ENCODE assay signal across 23 cellular contexts in genomic region chr11:8008212-8008611, GRCh38. TPM values are rescaled to one million over a fixed set of nuclear protein-coding genes. Genes with fewer than 3 reads are reported as not detected.
"Had no signal": no experiment of that assay in that cellular context is flagged by ENCODE, and none has a peak within 500 bp of the region (broad histone marks: within the 10 kb centered on the region; RNA-seq: fewer than 3 reads in every experiment).

No MANE protein-coding gene starts in this region.

- H3K9me3 ChIP-seq: body of pancreas, left lung, tibial artery had no signal

- H3K9me3 Mint-ChIP-seq: activated CD4-positive, alpha-beta T cell treated with anti-CD3 and anti-CD28 coated beads, Interleukin-2, amount 10 ng/mL, durations not matched to agents 7 days and 5 days; activated T-helper 1 cell treated with anti-CD3 and anti-CD28 coated beads, Interleukin-12 subunit alpha, Interleukin-12 subunit beta, Interleukin-2, Interleukin-4 antibody, amounts not matched to agents 30 ng/mL and 10 ng/mL and 1 ng/mL, durations not matched to agents 14 hours and 24 hours and 36 hours; nephron; T-helper 2 cell treated with Interferon-gamma antibody and Interleukin-4, amounts not matched to agents 5 μg/mL and 100 μg/mL, for 36 hours had no signal

- H3K27ac Mint-ChIP-seq: activated CD4-positive, alpha-beta T cell treated with anti-CD3 and anti-CD28 coated beads, Interleukin-2, amount 10 ng/mL, durations not matched to agents 7 days and 5 days; activated CD8-positive, alpha-beta T cell treated with anti-CD3 and anti-CD28 coated beads, Interleukin-2, amount 10 ng/mL, durations not matched to agents 7 days and 5 days; activated naive CD8-positive, alpha-beta T cell; activated T-helper 1 cell treated with anti-CD3 and anti-CD28 coated beads, Interleukin-12 subunit alpha, Interleukin-12 subunit beta, Interleukin-2, Interleukin-4 antibody, amounts not matched to agents 30 ng/mL and 10 ng/mL and 1 ng/mL, durations not matched to agents 14 hours and 24 hours and 36 hours; nephron; T-helper 2 cell treated with Interferon-gamma antibody and Interleukin-4, amounts not matched to agents 5 μg/mL and 100 μg/mL, for 36 hours had no signal

- H3K4me1 ChIP-seq: body of pancreas, left lung, tibial artery had no signal

- H3K4me1 Mint-ChIP-seq: activated CD4-positive, alpha-beta T cell treated with anti-CD3 and anti-CD28 coated beads, Interleukin-2, amount 10 ng/mL, durations not matched to agents 7 days and 5 days; nephron had no signal

- H3K36me3 ChIP-seq: left lung, tibial artery had no signal

- ATAC-seq: activated CD8-positive, alpha-beta T cell treated with anti-CD3 and anti-CD28 coated beads, Interleukin-2, amount 10 ng/mL, durations not matched to agents 7 days and 5 days; body of pancreas; left lung; stimulated activated naive CD8-positive, alpha-beta T cell treated with anti-CD3 and anti-CD28 coated beads, Interleukin-15, Interleukin-2, amounts not matched to agents 100 U/mL and 50 U/mL, for 24 hours had no signal

- H3K36me3 Mint-ChIP-seq: activated naive CD8-positive, alpha-beta T cell had no signal

- H3K4me3 ChIP-seq: body of pancreas, left lung, tibial artery had no signal

- H3K27ac ChIP-seq: body of pancreas, epithelial cell of prostate, left lung, tibial artery had no signal

- H3K27me3 ChIP-seq: body of pancreas had no signal

- DNase-seq: activated CD4-positive, alpha-beta T cell treated with anti-CD3 and anti-CD28 coated beads, Interleukin-2, amount 10 ng/mL, durations not matched to agents 7 days and 5 days; activated CD8-positive, alpha-beta T cell treated with anti-CD3 and anti-CD28 coated beads, Interleukin-2, amount 10 ng/mL, durations not matched to agents 7 days and 5 days; amygdala; body of pancreas; dermis blood vessel endothelial cell; foreskin melanocyte; hypothalamus; kidney; left lung; mammary epithelial cell; midbrain; nucleus accumbens; posterior cingulate gyrus; retina; stimulated activated naive CD8-positive, alpha-beta T cell treated with anti-CD3 and anti-CD28 coated beads, Interleukin-15, Interleukin-2, amounts not matched to agents 100 U/mL and 50 U/mL, for 24 hours; substantia nigra; tibial artery had no signal

- H3K4me3 Mint-ChIP-seq: activated CD4-positive, alpha-beta T cell treated with anti-CD3 and anti-CD28 coated beads, Interleukin-2, amount 10 ng/mL, durations not matched to agents 7 days and 5 days; activated CD8-positive, alpha-beta T cell treated with anti-CD3 and anti-CD28 coated beads, Interleukin-2, amount 10 ng/mL, durations not matched to agents 7 days and 5 days; activated naive CD8-positive, alpha-beta T cell; activated T-helper 1 cell treated with anti-CD3 and anti-CD28 coated beads, Interleukin-12 subunit alpha, Interleukin-12 subunit beta, Interleukin-2, Interleukin-4 antibody, amounts not matched to agents 30 ng/mL and 10 ng/mL and 1 ng/mL, durations not matched to agents 14 hours and 24 hours and 36 hours; nephron; T-helper 2 cell treated with Interferon-gamma antibody and Interleukin-4, amounts not matched to agents 5 μg/mL and 100 μg/mL, for 36 hours had no signal

RNA-seq across cellular contexts. Expression of gene NLRP10, which starts 43.0 kb away (rescaled TPM):
- total RNA-seq: activated CD4-positive, alpha-beta T cell treated with anti-CD3 and anti-CD28 coated beads, Interleukin-2, amount 10 ng/mL, durations not matched to agents 7 days and 5 days; activated CD8-positive, alpha-beta T cell treated with anti-CD3 and anti-CD28 coated beads, Interleukin-2, amount 10 ng/mL, durations not matched to agents 7 days and 5 days; activated T-helper 1 cell treated with anti-CD3 and anti-CD28 coated beads, Interleukin-12 subunit alpha, Interleukin-12 subunit beta, Interleukin-2, Interleukin-4 antibody, amounts not matched to agents 30 ng/mL and 10 ng/mL and 1 ng/mL, durations not matched to agents 14 hours and 24 hours and 36 hours; body of pancreas; cardiac septum; kidney; left lung had no signal
